Comparison of ENCODE assay signal across 1 cellular context in genomic region chr21:43066690-43067089, GRCh38. TPM values are rescaled to one million over a fixed set of nuclear protein-coding genes. Genes with fewer than 3 reads are reported as not detected.
"Had no signal": no experiment of that assay in that cellular context is flagged by ENCODE, and none has a peak within 500 bp of the region (broad histone marks: within the 10 kb centered on the region; RNA-seq: fewer than 3 reads in every experiment).

No MANE protein-coding gene starts in this region.

RNA-seq across cellular contexts. Expression of gene CBS, which starts 8.9 kb away (rescaled TPM):
- polyA plus RNA-seq: naive thymus-derived CD4-positive, alpha-beta T cell had no signal
